ENCODE assay signal across 31 cellular contexts in the genomic region with DNA sequence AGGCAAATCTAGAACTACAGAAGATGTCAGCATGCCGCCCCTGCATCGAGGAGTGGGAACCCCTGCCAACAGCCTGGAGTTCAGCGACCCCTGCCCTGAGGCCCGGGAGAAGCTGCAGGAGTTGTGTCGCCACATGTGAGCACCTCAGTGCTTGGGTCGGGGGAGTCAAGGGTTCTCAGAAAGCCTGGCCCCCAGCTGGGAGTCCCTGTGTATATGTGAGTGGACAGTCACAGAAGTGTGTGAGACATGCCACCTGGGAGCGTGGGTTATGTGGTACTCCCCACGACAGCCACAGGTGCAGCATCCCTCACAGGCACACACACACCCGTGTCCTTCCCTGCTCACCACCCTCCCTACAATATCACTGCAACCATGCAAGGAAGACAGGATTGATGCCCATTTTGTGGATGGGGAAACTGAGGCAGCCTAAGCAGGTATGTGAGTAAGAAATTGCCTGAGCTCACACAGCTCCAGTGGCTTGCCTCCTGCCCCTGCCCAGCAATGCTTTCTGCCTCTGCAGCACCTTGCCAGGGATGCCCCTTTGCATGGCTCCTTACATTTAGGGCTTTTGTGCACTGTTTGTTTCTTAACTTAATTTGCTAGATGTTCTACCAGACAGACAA. TPM values are rescaled to one million over a fixed set of nuclear protein-coding genes. Genes with fewer than 3 reads are reported as not detected.
"Had no signal": no experiment of that assay in that cellular context is flagged by ENCODE, and none has a peak within 500 bp of the region (broad histone marks: within the 10 kb centered on the region; RNA-seq: fewer than 3 reads in every experiment).

No MANE protein-coding gene starts in this region.

- H3K79me2 ChIP-seq: parathyroid adenoma had no signal

- H3K4me1 ChIP-seq: parathyroid adenoma, psoas muscle, spleen, suprapubic skin, testis, tibial artery, transverse colon, upper lobe of right lung, uterus had no signal

- H3K36me3 ChIP-seq: neutrophil, ovary, spleen, tibial artery, transverse colon, upper lobe of right lung, uterus had no signal

- H3K27me3 ChIP-seq: neutrophil, ovary, spleen, suprapubic skin, testis, tibial artery, transverse colon, upper lobe of right lung, uterus had no signal

- H3K27ac ChIP-seq: neutrophil, ovary, parathyroid adenoma, psoas muscle, skin epidermis, spleen, suprapubic skin, testis, tibial artery, transverse colon, upper lobe of right lung, uterus had no signal

- H2AFZ ChIP-seq: parathyroid adenoma had no signal

- H3K4me2 ChIP-seq: smooth muscle cell had no signal

- H3K9ac ChIP-seq: parathyroid adenoma had no signal

- H3K4me3 ChIP-seq: ovary, psoas muscle, skin epidermis, smooth muscle cell, spleen, suprapubic skin, testis, tibial artery, transverse colon, upper lobe of right lung, uterus had no signal

- H3K9me3 ChIP-seq: neutrophil, ovary, suprapubic skin, testis, tibial artery, transverse colon, upper lobe of right lung, uterus had no signal

- ATAC-seq: naive thymus-derived CD4-positive, alpha-beta T cell; psoas muscle; right cardiac atrium; sciatic nerve; stimulated activated memory B cell treated with anti-CD40 and anti-IgM and Interleukin-4, amounts not matched to agents 10 μg/mL and 1 μg/mL and 100 μg/mL, for 72 hours; stimulated activated naive CD8-positive, alpha-beta T cell treated with anti-CD3 and anti-CD28 coated beads, Interleukin-15, amount 100 ng/mL, for 72 hours; stimulated activated naive CD8-positive, alpha-beta T cell treated with anti-CD3 and anti-CD28 coated beads, Interleukin-15, Interleukin-2, amounts not matched to agents 100 U/mL and 50 U/mL, for 24 hours; upper lobe of right lung had no signal

- DNase-seq: naive thymus-derived CD4-positive, alpha-beta T cell; nephron progenitor cell; nucleus accumbens; ovary; posterior cingulate gyrus; psoas muscle; right cardiac atrium; spleen; stimulated activated CD4-positive, alpha-beta T cell treated with anti-CD3 and anti-CD28 coated beads, Interleukin-12 subunit alpha, Interleukin-12 subunit beta, amount 100 ng/mL, for 4 hours; stimulated activated CD4-positive, alpha-beta T cell treated with anti-CD3 and anti-CD28 coated beads, Interleukin-1b, Interleukin-23, amount 100 ng/mL, for 48 hours; stimulated activated CD4-positive, alpha-beta T cell treated with anti-CD3 and anti-CD28 coated beads, Interleukin-4, amount 100 ng/mL, for 1 hour; stimulated activated CD4-positive, alpha-beta T cell treated with anti-CD3 and anti-CD28 coated beads, Interleukin-4, amount 100 ng/mL, for 4 hours; stimulated activated CD8-positive, alpha-beta memory T cell treated with anti-CD3 and anti-CD28 coated beads, Interleukin-4, amount 100 ng/mL, for 48 hours; stimulated activated naive CD4-positive, alpha-beta T cell; stimulated activated naive CD8-positive, alpha-beta T cell treated with anti-CD3 and anti-CD28 coated beads, Interleukin-15, amount 100 ng/mL, for 72 hours; stimulated activated naive CD8-positive, alpha-beta T cell treated with anti-CD3 and anti-CD28 coated beads, Interleukin-15, Interleukin-2, amounts not matched to agents 100 U/mL and 50 U/mL, for 24 hours; substantia nigra; testis; tibial artery; transverse colon; upper lobe of right lung; uterus had no signal

RNA-seq across cellular contexts. Expression of a gene that starts 28.3 kb away (rescaled TPM):
- total RNA-seq: renal cortical epithelial cell, smooth muscle cell, transverse colon had no signal
- polyA plus RNA-seq: smooth muscle cell, spleen, urinary bladder had no signal
